10 cellular contexts compared by ENCODE assay signal in genomic region chr2:37669500-37669899, GRCh38. TPM values are rescaled to one million over a fixed set of nuclear protein-coding genes. Genes with fewer than 3 reads are reported as not detected.
DNase-seq lines count a peak whose midpoint lies in the region; ATAC-seq, FAIRE-seq and TF ChIP-seq lines count a peak whose summit lies in the region.
"Had no signal": no experiment of that assay in that cellular context is flagged by ENCODE, and none has a peak within 500 bp of the region (broad histone marks: within the 10 kb centered on the region; RNA-seq: fewer than 3 reads in every experiment).

No MANE protein-coding gene starts in this region.

- H3K36me3 Mint-ChIP-seq in Calu3 (ENCODE audit: insufficient read depth, unreplicated experiment) (peaks cover 35% of the 10 kb centered on the region), osteocyte (ENCODE audit: unreplicated experiment) (no peaks in the 10 kb centered on the region)

- H3K27ac ChIP-seq in OCI-LY1 (ENCODE audit: low read depth, low read length, poor library complexity, severe bottlenecking) = no peak overlapping the region

- 0 out of 2 replicates have a peak, but pooled peaks cover 6% of the 10 kb centered on the region for H3F3A ChIP-seq in OCI-LY1 (ENCODE audit: insufficient read depth, low read length)

- H3K9me3 Mint-ChIP-seq in Calu3 (ENCODE audit: low read depth, unreplicated experiment) (no peaks in the 10 kb centered on the region), osteocyte (ENCODE audit: unreplicated experiment) (no peaks in the 10 kb centered on the region)

- intact Hi-C loops in Calu3 (cut with micrococcal nuclease; ENCODE audit: unreplicated experiment) = no loop called here

- TF ChIP-seq CTCF in Calu3 (IDR thresholded peaks at IDR 0.05; ENCODE audit: unreplicated experiment) (no peak), OCI-LY1 (IDR thresholded peaks at IDR 0.05; ENCODE audit: low read length) (no peak), osteocyte (IDR thresholded peaks at IDR 0.05) (no peak)

- no peak for FAIRE-seq in H54 (lab: Jason Lieb, UNC)
- FAIRE-seq: K562 had no signal

- no peak for TF ChIP-seq POLR2A in H54 (IDR thresholded peaks at IDR 0.05; ENCODE audit: low read depth, low read length)

- CTCF ChIA-PET in Calu3 (lab: Charles Lee) = interaction anchor here (0.7 to 1.1 kb wide), 3 partner anchors 125 to 208 kb away, joined by 4 to 6 read pairs (median 4); no protein-coding TSS in a partner anchor

- no peak overlapping the region for H2AFZ ChIP-seq in OCI-LY1 (ENCODE audit: low read length)

- H3K4me1 ChIP-seq in OCI-LY1 (ENCODE audit: insufficient read depth, low read length, severe bottlenecking) = peaks cover 43% of the 10 kb centered on the region
- H3K4me1 ChIP-seq in endocrine pancreas (ENCODE audit: control insufficient read depth, insufficient read depth, low read length) = peaks cover 19% of the 10 kb centered on the region

- H3K79me2 ChIP-seq in OCI-LY1 (ENCODE audit: insufficient read depth, low read length) = no peaks in the 10 kb centered on the region

- H3K9me2 ChIP-seq in OCI-LY1 (ENCODE audit: low read depth, low read length) = no peaks in the 10 kb centered on the region

- H3K4me3 Mint-ChIP-seq in Calu3 (ENCODE audit: low read depth, unreplicated experiment) (peak overlapping the region; percentile 95), osteocyte (ENCODE audit: unreplicated experiment) (peak overlapping the region; percentile 89)

- no TSS peak for BruUV-seq in Calu3 (replicated peaks; lab: Mats Ljungman, UMichigan)

- ATAC-seq in HG02759 (IDR thresholded peaks at IDR 0.05; ENCODE audit: unreplicated experiment) (no peak), GM19328 (IDR thresholded peaks at IDR 0.05; ENCODE audit: unreplicated experiment) (no peak)
- ATAC-seq: K562, left lobe of liver had no signal

- H3K36me3 ChIP-seq in OCI-LY1 (ENCODE audit: insufficient read depth, low read length) (no peaks in the 10 kb centered on the region), endocrine pancreas (ENCODE audit: control insufficient read depth, insufficient read depth, low read length) (peaks cover 3% of the 10 kb centered on the region)

- H3K27me3 ChIP-seq in OCI-LY1 (ENCODE audit: insufficient read depth, low read length) = no peaks in the 10 kb centered on the region
- no peaks in the 10 kb centered on the region for H3K27me3 ChIP-seq in endocrine pancreas (ENCODE audit: control insufficient read depth, insufficient read depth, low read length)

- H3K9me3 ChIP-seq in OCI-LY1 (ENCODE audit: low read length) (no peaks in the 10 kb centered on the region), endocrine pancreas (ENCODE audit: control insufficient read depth, low read length) (no peaks in the 10 kb centered on the region)

- H3K27ac Mint-ChIP-seq in Calu3 (ENCODE audit: unreplicated experiment) = peak overlapping the region; percentile 87
- H3K27ac Mint-ChIP-seq in osteocyte (ENCODE audit: unreplicated experiment) = peak overlapping the region; percentile 50

- H3K9ac ChIP-seq in OCI-LY1 (ENCODE audit: low read length) = no peak overlapping the region
- peak overlapping the region; percentile 60 for H3K9ac ChIP-seq in endocrine pancreas (ENCODE audit: control insufficient read depth, insufficient read depth, low read length)

- peak overlapping the region; percentile 96 for H3K4me2 ChIP-seq in OCI-LY1 (ENCODE audit: low read length)

- H4K20me1 ChIP-seq in OCI-LY1 (ENCODE audit: insufficient read depth, low read length) = no peaks in the 10 kb centered on the region

- H3K4me1 Mint-ChIP-seq in Calu3 (ENCODE audit: low read depth, unreplicated experiment) (peaks cover 50% of the 10 kb centered on the region), osteocyte (ENCODE audit: unreplicated experiment) (peaks cover 50% of the 10 kb centered on the region)

- no peak for DNase-seq in Calu3
- DNase-seq in osteocyte (ENCODE audit: extremely low spot score, unreplicated experiment) = no peak
- no peak for DNase-seq in H54 (ENCODE audit: insufficient read length, low spot score)
- DNase-seq in NCI-H774 (lab: John Stamatoyannopoulos, UW) = no peak

- H3K4me3 ChIP-seq in OCI-LY1 (ENCODE audit: low read depth, low read length, poor library complexity, severe bottlenecking) (peak overlapping the region; percentile 98), endocrine pancreas (ENCODE audit: control insufficient read depth, insufficient read depth, low read length) (peak overlapping the region; percentile 98)
- H3K4me3 ChIP-seq: K562 had no signal

- H3K27me3 Mint-ChIP-seq in Calu3 (ENCODE audit: unreplicated experiment) (no peaks in the 10 kb centered on the region), osteocyte (ENCODE audit: unreplicated experiment) (no peaks in the 10 kb centered on the region)

RNA-seq across cellular contexts. Expression of gene CDC42EP3, which starts 1.9 kb away (rescaled TPM):
- total RNA-seq in Calu3 (2022) (26.9 and 29.4 TPM in 2 replicates), osteocyte (40.9 and 46.2 TPM in 2 replicates)
